In genomic region chr22:27461470-27461869, GRCh38 we compare ENCODE assay signal across 11 cellular contexts.
DNase-seq lines count a peak whose midpoint lies in the region; ATAC-seq and TF ChIP-seq lines count a peak whose summit lies in the region.
"Had no signal": no experiment of that assay in that cellular context is flagged by ENCODE, and none has a peak within 500 bp of the region (broad histone marks: within the 10 kb centered on the region; RNA-seq: fewer than 3 reads in every experiment).

No MANE protein-coding gene starts in this region.

- H3K18ac ChIP-seq in H9 (ENCODE audit: insufficient read length, low read depth, low read length): peak overlapping the region; percentile 62

- peaks cover 34% of the 10 kb centered on the region for H3K27me3 Mint-ChIP-seq in H9 (ENCODE audit: low read depth)
- no peaks in the 10 kb centered on the region; the same call in none of the 2 replicates for H3K27me3 Mint-ChIP-seq in WTC11 (ENCODE audit: low read depth)

- no peak overlapping the region for H3K4ac ChIP-seq in H9 (ENCODE audit: low read depth, low read length)

- no peak overlapping the region for H2AFZ ChIP-seq in H9 (ENCODE audit: low read length)

- no peaks in the 10 kb centered on the region for H3K79me1 ChIP-seq in H9 (ENCODE audit: insufficient read depth, low read depth, low read length, poor library complexity, severe bottlenecking)

- no peak overlapping the region for H3K4me2 ChIP-seq in H9 (ENCODE audit: insufficient read depth, insufficient read length, low read length)

- H3K4me1 Mint-ChIP-seq in H9: peaks cover 46 to 47% of the 10 kb centered on the region in 2 experiments
- H3K4me1 Mint-ChIP-seq in WTC11: peaks cover 36% of the 10 kb centered on the region

- no peak overlapping the region for H3K4me3 ChIP-seq in ovary
- H3K4me3 ChIP-seq: heart left ventricle, prostate gland had no signal

- no peak overlapping the region for H3T11ph ChIP-seq in H9 (ENCODE audit: low read length)

- no peaks in the 10 kb centered on the region for H3K36me3 ChIP-seq in ovary
- H3K36me3 ChIP-seq: heart left ventricle, prostate gland had no signal

- no peak for TF ChIP-seq EP300 in ovary (IDR thresholded peaks at IDR 0.05)

- H3K23ac ChIP-seq in H9 (ENCODE audit: insufficient read length, low read depth, low read length): no peak overlapping the region

- H3K27ac ChIP-seq in H9 (ENCODE audit: insufficient read length, low read depth, low read length) (no peak overlapping the region), foreskin keratinocyte (peak overlapping the region; percentile 23), substantia nigra (ENCODE audit: low read depth, low read length, poor library complexity, severe bottlenecking) (peak overlapping the region; percentile 77), ovary (no peak overlapping the region)
- H3K27ac ChIP-seq: prostate gland had no signal

- H4K20me1 ChIP-seq in H9 (ENCODE audit: control insufficient read depth, insufficient read depth, insufficient read length): no peaks in the 10 kb centered on the region

- H3K4me1 ChIP-seq in H9 (ENCODE audit: insufficient read depth, low read length): peaks cover 13% of the 10 kb centered on the region; the same call in 1 of the 2 replicates
- H3K4me1 ChIP-seq in foreskin keratinocyte: peaks cover 28% of the 10 kb centered on the region
- H3K4me1 ChIP-seq in ovary (ENCODE audit: insufficient read depth): no peaks in the 10 kb centered on the region
- H3K4me1 ChIP-seq: heart left ventricle, prostate gland had no signal

- TF ChIP-seq CTCF in H9 (conservative IDR thresholded peaks at IDR 0.05) (no peak), WTC11 (IDR thresholded peaks at IDR 0.05) (no peak), foreskin keratinocyte (conservative IDR thresholded peaks at IDR 0.05) (no peak), ovary (IDR thresholded peaks at IDR 0.05) (no peak)

- no peak overlapping the region for H2BK15ac ChIP-seq in H9 (ENCODE audit: low read depth, low read length)

- no peak overlapping the region for H3K56ac ChIP-seq in H9 (ENCODE audit: insufficient read length, low read depth, low read length)

- peak overlapping the region in 2 of 3 experiments; percentile 21 to 59; a peak in 5 of 7 replicates for H3K27ac Mint-ChIP-seq in H9
- H3K27ac Mint-ChIP-seq in WTC11: peak overlapping the region; percentile 91

- no peak overlapping the region for H2BK5ac ChIP-seq in H9 (ENCODE audit: insufficient read length, low read length)

- no peak overlapping the region for H3K9ac ChIP-seq in H9 (ENCODE audit: extremely low read depth, insufficient read length, low read length)

- no peak overlapping the region for H4K8ac ChIP-seq in H9 (replicated peaks; ENCODE audit: insufficient read length, low read depth, low read length)

- intact Hi-C loops in ovary (cut with DNase I): no loop called here

- no peak for TF ChIP-seq POLR2A in ovary (IDR thresholded peaks at IDR 0.05)

- H4K91ac ChIP-seq in H9 (ENCODE audit: insufficient read length, low read depth, low read length): peak overlapping the region; percentile 16

- H3K4me3 Mint-ChIP-seq in H9 (no peak overlapping the region), WTC11 (no peak overlapping the region)

- ATAC-seq in WTC11: peak; percentile 97
- ATAC-seq in foreskin keratinocyte: peak; percentile 51
- no peak for ATAC-seq in HG02981 (IDR thresholded peaks at IDR 0.05; ENCODE audit: unreplicated experiment)
- ATAC-seq: heart left ventricle had no signal

- CTCF ChIA-PET in WTC11 (lab: Charles Lee): interaction anchor here (0.7 to 0.8 kb wide), 3 partner anchors 13 to 95 kb away, joined by 3 read pairs; no protein-coding TSS in a partner anchor

- H2BK120ac ChIP-seq in H9 (ENCODE audit: low read depth, low read length, poor library complexity, severe bottlenecking): no peak overlapping the region

- no CpG with 5 or more reads among the region's 3 CpGs for WGBS in H9 (ENCODE audit: extremely low coverage, insufficient read length, low lambda C conversion rate)
- WGBS in ovary, 3 donors: 22 to 42% (median 25%) methylated on average over 3 of the region's 3 CpGs

- H2BK20ac ChIP-seq in H9 (ENCODE audit: low read depth, low read length, poor library complexity, severe bottlenecking): no peak overlapping the region

- H3K9me3 ChIP-seq in H9 (ENCODE audit: control insufficient read depth, low read depth, low read length): no peaks in the 10 kb centered on the region
- H3K9me3 ChIP-seq in ovary: no peaks in the 10 kb centered on the region
- H3K9me3 ChIP-seq: prostate gland had no signal

- H3K9me3 Mint-ChIP-seq in H9 (no peaks in the 10 kb centered on the region), WTC11 (no peaks in the 10 kb centered on the region)

- H3K27me3 ChIP-seq in H9 (ENCODE audit: insufficient read depth, low read length) (no peaks in the 10 kb centered on the region), foreskin keratinocyte (no peaks in the 10 kb centered on the region), ovary (no peaks in the 10 kb centered on the region)

- POLR2A ChIA-PET in WTC11 (lab: Charles Lee): interaction anchor here (0.6 to 1.1 kb wide), 2 partner anchors 12 to 274 kb away, joined by 3 to 7 read pairs; no protein-coding TSS in a partner anchor

- no peak overlapping the region for H4K5ac ChIP-seq in H9 (ENCODE audit: insufficient read length, low read depth, low read length)

- H2BK12ac ChIP-seq in H9 (ENCODE audit: insufficient read length, low read depth, low read length): no peak overlapping the region

- no peaks in the 10 kb centered on the region for H3K79me2 ChIP-seq in H9 (ENCODE audit: insufficient read depth, low read length)

- no peak overlapping the region for H2AK5ac ChIP-seq in H9 (ENCODE audit: insufficient read length, low read length)

- no peaks in the 10 kb centered on the region for H3K23me2 ChIP-seq in H9 (ENCODE audit: insufficient read length, low read depth, low read length, poor library complexity, severe bottlenecking)

- DNase-seq in H9 (peak; percentile 85), WTC11 (ENCODE audit: low spot score) (peak; percentile 56), foreskin keratinocyte (peak; percentile 82 to 93), substantia nigra (lab: John Stamatoyannopoulos, UW) (no peak), NCI-H2227 treated with DMSO at 0.1 percent for 48 hours (lab: John Stamatoyannopoulos, UW) (no peak), mucosa of gallbladder (ENCODE audit: low spot score) (no peak), ovary (no peak)
- DNase-seq: activated naive CD4-positive, alpha-beta T cell treated with Interleukin-2 at 50 U/mL for 16 hours; heart left ventricle had no signal

- 0 out of 7 replicates have a peak, but pooled peaks cover 0 to 3% (median 0%) of the 10 kb centered on the region in 3 experiments for H3K36me3 Mint-ChIP-seq in H9 (ENCODE audit: insufficient read depth in 1 of 3, low read depth in 3 of 3)
- H3K36me3 Mint-ChIP-seq in WTC11: no peaks in the 10 kb centered on the region

- 0 out of 2 replicates have a peak overlapping the region, but pooled peaks have one; percentile 22 for H3K14ac ChIP-seq in H9 (ENCODE audit: insufficient read depth, low read length)

TF ChIP-seq in WTC11, 78 proteins besides CTCF, POLR2A, EP300 and RAD21:
- TF ChIP-seq, protein P1, sequence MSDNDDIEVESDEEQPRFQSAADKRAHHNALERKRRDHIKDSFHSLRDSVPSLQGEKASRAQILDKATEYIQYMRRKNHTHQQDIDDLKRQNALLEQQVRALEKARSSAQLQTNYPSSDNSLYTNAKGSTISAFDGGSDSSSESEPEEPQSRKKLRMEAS (CRISPR knock-in tag; IDR thresholded peaks at IDR 0.05): peak; percentile 32; the same call in 1 of the 2 replicates
- TF ChIP-seq E2F1 (CRISPR knock-in tag; IDR thresholded peaks at IDR 0.05) (no peak), TEAD4 (CRISPR knock-in tag; IDR thresholded peaks at IDR 0.05) (peak; percentile 76; the same call in 1 of the 2 replicates), TEAD1 (CRISPR knock-in tag; IDR thresholded peaks at IDR 0.05) (peak; percentile 91; the same call in 1 of the 2 replicates), ATF6 (CRISPR knock-in tag; IDR thresholded peaks at IDR 0.05) (no peak), NFYB (CRISPR knock-in tag; conservative IDR thresholded peaks at IDR 0.05; ENCODE audit: low read depth) (no peak)
- TF ChIP-seq, protein P2, sequence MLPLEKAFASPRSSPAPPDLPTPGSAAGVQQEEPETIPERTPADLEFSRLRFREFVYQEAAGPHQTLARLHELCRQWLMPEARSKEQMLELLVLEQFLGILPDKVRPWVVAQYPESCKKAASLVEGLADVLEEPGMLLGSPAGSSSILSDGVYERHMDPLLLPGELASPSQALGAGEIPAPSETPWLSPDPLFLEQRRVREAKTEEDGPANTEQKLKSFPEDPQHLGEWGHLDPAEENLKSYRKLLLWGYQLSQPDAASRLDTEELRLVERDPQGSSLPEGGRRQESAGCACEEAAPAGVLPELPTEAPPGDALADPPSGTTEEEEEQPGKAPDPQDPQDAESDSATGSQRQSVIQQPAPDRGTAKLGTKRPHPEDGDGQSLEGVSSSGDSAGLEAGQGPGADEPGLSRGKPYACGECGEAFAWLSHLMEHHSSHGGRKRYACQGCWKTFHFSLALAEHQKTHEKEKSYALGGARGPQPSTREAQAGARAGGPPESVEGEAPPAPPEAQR (CRISPR knock-in tag; IDR thresholded peaks at IDR 0.05): no peak

Comparison
In these comparisons a context has a peak if more than half of its experiments do, and no peak if none do; other contexts are left out.
1. DNase-seq: peak in H9 (single experiment), WTC11 (single experiment) and foreskin keratinocyte (2 of 2); none in substantia nigra (0 of 49), NCI-H2227 treated with DMSO at 0.1 percent for 48 hours (single experiment), mucosa of gallbladder (single experiment) and ovary (0 of 5).
2. H3K27ac ChIP-seq: peak in foreskin keratinocyte (single experiment) and substantia nigra (single experiment); none in H9 (single experiment) and ovary (0 of 2).